ENCODE assay signal across 20 cellular contexts in the genomic region with DNA sequence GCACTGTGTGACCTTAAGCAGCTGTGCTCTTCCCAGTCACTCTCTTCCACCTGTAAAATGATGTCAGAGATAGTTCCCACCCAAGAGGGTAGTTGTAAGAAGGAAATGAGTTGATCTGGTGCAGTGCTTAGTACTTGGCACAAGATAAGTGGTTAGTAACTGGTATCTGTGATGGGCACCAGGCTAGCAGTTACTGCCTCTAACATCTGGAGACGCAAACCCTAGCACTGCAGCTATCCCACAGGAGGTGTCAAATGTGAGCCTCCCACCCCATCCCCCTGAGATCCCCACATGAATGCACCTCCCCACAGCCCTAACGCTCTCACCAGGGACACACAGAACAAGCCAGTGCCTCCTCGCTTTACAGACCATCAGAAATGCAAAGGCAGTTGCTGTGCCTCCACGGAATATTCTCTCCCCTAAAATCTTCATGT.
DNase-seq lines count a peak whose midpoint lies in the region; ATAC-seq, FAIRE-seq and TF ChIP-seq lines count a peak whose summit lies in the region.
"Had no signal": no experiment of that assay in that cellular context is flagged by ENCODE, and none has a peak within 500 bp of the region (broad histone marks: within the 10 kb centered on the region; RNA-seq: fewer than 3 reads in every experiment).

No MANE protein-coding gene starts in this region.

- CTCF ChIA-PET in mammary epithelial cell (lab: Charles Lee; ENCODE audit: low non-redundant PET), result no interaction called here

- FAIRE-seq in GM12891 (lab: Jason Lieb, UNC), result no peak

- no peak overlapping the region for H3K27ac Mint-ChIP-seq in neural progenitor cell
- no peak overlapping the region for H3K27ac Mint-ChIP-seq in activated T-helper 1 cell treated with anti-CD3 and anti-CD28 coated beads, Interleukin-12 subunit alpha, Interleukin-12 subunit beta, Interleukin-2, Interleukin-4 antibody, amounts not matched to agents 30 ng/mL and 10 ng/mL and 1 ng/mL, durations not matched to agents 14 hours and 24 hours and 36 hours
- H3K27ac Mint-ChIP-seq: activated T-helper 17 cell treated with anti-CD3 and anti-CD28 coated beads, Interleukin-2, amount 50 U/mL, for 72 hours; naive thymus-derived CD8-positive, alpha-beta T cell; progenitor cell of endocrine pancreas had no signal

- no peaks in the 10 kb centered on the region for H3K9me3 Mint-ChIP-seq in neural progenitor cell
- H3K9me3 Mint-ChIP-seq in activated T-helper 1 cell treated with anti-CD3 and anti-CD28 coated beads, Interleukin-12 subunit alpha, Interleukin-12 subunit beta, Interleukin-2, Interleukin-4 antibody, amounts not matched to agents 30 ng/mL and 10 ng/mL and 1 ng/mL, durations not matched to agents 14 hours and 24 hours and 36 hours, result no peaks in the 10 kb centered on the region
- H3K9me3 Mint-ChIP-seq: activated T-helper 17 cell treated with anti-CD3 and anti-CD28 coated beads, Interleukin-2, amount 50 U/mL, for 72 hours had no signal

- no peaks in the 10 kb centered on the region for H4K20me1 ChIP-seq in mammary epithelial cell (ENCODE audit: insufficient read depth, low read length)
- no peaks in the 10 kb centered on the region for H4K20me1 ChIP-seq in neural progenitor cell (ENCODE audit: low read depth)

- H3K4me3 ChIP-seq in mammary epithelial cell (replicated peaks in 1 of 3; ENCODE audit: insufficient read depth in 1 of 3, low read depth in 2 of 3, low read length in 3 of 3), result no peak overlapping the region
- no peak overlapping the region for H3K4me3 ChIP-seq in breast epithelium
- H3K4me3 ChIP-seq in ascending aorta, result no peak overlapping the region
- no peak overlapping the region for H3K4me3 ChIP-seq in neural progenitor cell
- H3K4me3 ChIP-seq: GM23248, lower lobe of right lung, smooth muscle cell had no signal

- H3K4me1 ChIP-seq in mammary epithelial cell (ENCODE audit: insufficient read depth, low read length) (peaks cover 22% of the 10 kb centered on the region), breast epithelium (no peaks in the 10 kb centered on the region), ascending aorta (peaks cover 18 to 62% of the 10 kb centered on the region in 2 donors), neural progenitor cell (peaks cover 23% of the 10 kb centered on the region)
- H3K4me1 ChIP-seq: lower lobe of right lung had no signal

- no peaks in the 10 kb centered on the region for H3K36me3 ChIP-seq in mammary epithelial cell (ENCODE audit: insufficient read depth, low read length)
- H3K36me3 ChIP-seq in breast epithelium, result no peaks in the 10 kb centered on the region
- H3K36me3 ChIP-seq in ascending aorta, result no peaks in the 10 kb centered on the region
- H3K36me3 ChIP-seq in neural progenitor cell, result no peaks in the 10 kb centered on the region
- H3K36me3 ChIP-seq: lower lobe of right lung had no signal

- no peak overlapping the region for H2AFZ ChIP-seq in mammary epithelial cell (ENCODE audit: low read depth, low read length)
- H2AFZ ChIP-seq in neural progenitor cell (replicated peaks), result peak overlapping the region; percentile 28

- H3K27ac ChIP-seq in mammary epithelial cell (ENCODE audit: insufficient read depth, low read depth, low read length) (no peak overlapping the region), breast epithelium (no peak overlapping the region), ascending aorta (peak overlapping the region; percentile 79 to 83), neural progenitor cell (no peak overlapping the region)
- H3K27ac ChIP-seq: 22Rv1, lower lobe of right lung had no signal

- H3K4me2 ChIP-seq in mammary epithelial cell (ENCODE audit: insufficient read depth, low read depth, low read length) (peak overlapping the region; percentile 17), neural progenitor cell (peak overlapping the region; percentile 21)
- H3K4me2 ChIP-seq: smooth muscle cell had no signal

- 97% methylated on average over 3 of the region's 4 CpGs for WGBS in mammary epithelial cell (ENCODE audit: low coverage, missing lambda C conversion rate)

- H3K79me2 ChIP-seq in mammary epithelial cell (ENCODE audit: insufficient read depth, low read length) (peaks cover 24% of the 10 kb centered on the region), neural progenitor cell (ENCODE audit: low read depth) (no peaks in the 10 kb centered on the region)

- H3K9ac ChIP-seq in mammary epithelial cell (ENCODE audit: insufficient read depth, low read length), result no peak overlapping the region
- H3K9ac ChIP-seq in neural progenitor cell, result no peak overlapping the region
- H3K9ac ChIP-seq: GM23248 had no signal

- TF ChIP-seq CTCF in mammary epithelial cell (conservative IDR thresholded peaks at IDR 0.05 in 1 of 2, IDR thresholded peaks at IDR 0.05 in 1 of 2; ENCODE audit: extremely low read depth in 1 of 2, insufficient read depth in 1 of 2, low read depth in 1 of 2, low read length in 2 of 2) (no peak), breast epithelium (IDR thresholded peaks at IDR 0.05) (no peak), ascending aorta (IDR thresholded peaks at IDR 0.05) (no peak), neural progenitor cell (IDR thresholded peaks at IDR 0.05) (no peak)

- H3K27me3 ChIP-seq in mammary epithelial cell (ENCODE audit: insufficient read depth, low read length), result no peaks in the 10 kb centered on the region
- no peaks in the 10 kb centered on the region for H3K27me3 ChIP-seq in breast epithelium
- H3K27me3 ChIP-seq in ascending aorta, result no peaks in the 10 kb centered on the region
- H3K27me3 ChIP-seq in neural progenitor cell, result no peaks in the 10 kb centered on the region

- BruUV-seq in mammary epithelial cell (replicated peaks; lab: Mats Ljungman, UMichigan), result no TSS peak

- peaks cover 18% of the 10 kb centered on the region for H3F3A ChIP-seq in neural progenitor cell (ENCODE audit: low read depth)

- ATAC-seq in HG02642 (IDR thresholded peaks at IDR 0.05; ENCODE audit: poor library complexity, unreplicated experiment) (no peak), GM21717 (IDR thresholded peaks at IDR 0.05; ENCODE audit: unreplicated experiment) (no peak)
- ATAC-seq: activated T-helper 17 cell treated with anti-CD3 and anti-CD28 coated beads, Interleukin-2, amount 50 U/mL, for 72 hours; lower lobe of right lung; naive thymus-derived CD8-positive, alpha-beta T cell had no signal

- H3K9me3 ChIP-seq in mammary epithelial cell (replicated peaks; ENCODE audit: insufficient read depth, low read length) (no peaks in the 10 kb centered on the region), breast epithelium (no peaks in the 10 kb centered on the region), ascending aorta (no peaks in the 10 kb centered on the region), neural progenitor cell (ENCODE audit: low read depth) (no peaks in the 10 kb centered on the region)
- H3K9me3 ChIP-seq: lower lobe of right lung had no signal

- peaks cover 7% of the 10 kb centered on the region for H3K27me3 Mint-ChIP-seq in neural progenitor cell (ENCODE audit: insufficient read depth, low read depth)
- peaks cover 4% of the 10 kb centered on the region for H3K27me3 Mint-ChIP-seq in activated T-helper 1 cell treated with anti-CD3 and anti-CD28 coated beads, Interleukin-12 subunit alpha, Interleukin-12 subunit beta, Interleukin-2, Interleukin-4 antibody, amounts not matched to agents 30 ng/mL and 10 ng/mL and 1 ng/mL, durations not matched to agents 14 hours and 24 hours and 36 hours (ENCODE audit: insufficient read depth)

- DNase-seq in mammary epithelial cell, result no peak
- DNase-seq in breast epithelium (ENCODE audit: low spot score in 2 of 2), result no peak
- DNase-seq in ascending aorta (ENCODE audit: low spot score in 2 of 2), result no peak
- DNase-seq in neural progenitor cell (ENCODE audit: low spot score), result no peak
- DNase-seq in activated T-helper 1 cell treated with anti-CD3 and anti-CD28 coated beads, Interleukin-12 subunit alpha, Interleukin-12 subunit beta, Interleukin-2, Interleukin-4 antibody, amounts not matched to agents 30 ng/mL and 10 ng/mL and 1 ng/mL, durations not matched to agents 14 hours and 24 hours and 36 hours (ENCODE audit: low spot score), result no peak
- no peak for DNase-seq in GM12891 (ENCODE audit: insufficient read length, low spot score)
- DNase-seq: DMS 273 treated with DMSO at 0.1 percent for 48 hours; lower lobe of right lung; naive thymus-derived CD8-positive, alpha-beta T cell; NCI-H1417 treated with DMSO at 0.1 percent for 48 hours; NCI-H2171; stimulated activated CD4-positive, alpha-beta T cell treated with anti-CD3 and anti-CD28 coated beads, Interleukin-4, amount 100 ng/mL, for 24 hours; substantia nigra had no signal

- dilution Hi-C loops in mammary epithelial cell (cut with HindIII; ENCODE audit: low sequenced_read_pairs), result no loop called here

- in situ Hi-C loops in mammary epithelial cell (cut with MboI; ENCODE audit: low sequenced_read_pairs in 2 of 2), result no loop called here

- peaks cover 7% of the 10 kb centered on the region for H3K4me1 Mint-ChIP-seq in neural progenitor cell
- H3K4me1 Mint-ChIP-seq in activated T-helper 1 cell treated with anti-CD3 and anti-CD28 coated beads, Interleukin-12 subunit alpha, Interleukin-12 subunit beta, Interleukin-2, Interleukin-4 antibody, amounts not matched to agents 30 ng/mL and 10 ng/mL and 1 ng/mL, durations not matched to agents 14 hours and 24 hours and 36 hours (ENCODE audit: low read depth), result no peaks in the 10 kb centered on the region
- H3K4me1 Mint-ChIP-seq: activated T-helper 17 cell treated with anti-CD3 and anti-CD28 coated beads, Interleukin-2, amount 50 U/mL, for 72 hours; naive thymus-derived CD8-positive, alpha-beta T cell had no signal

- H3K36me3 Mint-ChIP-seq in neural progenitor cell, result no peaks in the 10 kb centered on the region
- H3K36me3 Mint-ChIP-seq in activated T-helper 1 cell treated with anti-CD3 and anti-CD28 coated beads, Interleukin-12 subunit alpha, Interleukin-12 subunit beta, Interleukin-2, Interleukin-4 antibody, amounts not matched to agents 30 ng/mL and 10 ng/mL and 1 ng/mL, durations not matched to agents 14 hours and 24 hours and 36 hours (ENCODE audit: low read depth), result no peaks in the 10 kb centered on the region
- H3K36me3 Mint-ChIP-seq: naive thymus-derived CD8-positive, alpha-beta T cell had no signal

- TF ChIP-seq POLR2A in breast epithelium (IDR thresholded peaks at IDR 0.05) (no peak), GM12891 (IDR thresholded peaks at IDR 0.05; ENCODE audit: low read depth, low read length) (no peak)

- intact Hi-C loops in mammary epithelial cell (cut with micrococcal nuclease) (no loop called here), breast epithelium (cut with DNase I; ENCODE audit: low total_unique reads) (no loop called here), ascending aorta (cut with DNase I) (no loop called here)
- intact Hi-C loops in activated T-helper 1 cell treated with anti-CD3 and anti-CD28 coated beads, Interleukin-12 subunit alpha, Interleukin-12 subunit beta, Interleukin-2, Interleukin-4 antibody, amounts not matched to agents 30 ng/mL and 10 ng/mL and 1 ng/mL, durations not matched to agents 14 hours and 24 hours and 36 hours (cut with micrococcal nuclease), result no loop called here

- H3K4me3 Mint-ChIP-seq in neural progenitor cell, result no peak overlapping the region
- H3K4me3 Mint-ChIP-seq in activated T-helper 1 cell treated with anti-CD3 and anti-CD28 coated beads, Interleukin-12 subunit alpha, Interleukin-12 subunit beta, Interleukin-2, Interleukin-4 antibody, amounts not matched to agents 30 ng/mL and 10 ng/mL and 1 ng/mL, durations not matched to agents 14 hours and 24 hours and 36 hours, result no peak overlapping the region
- H3K4me3 Mint-ChIP-seq: activated T-helper 17 cell treated with anti-CD3 and anti-CD28 coated beads, Interleukin-2, amount 50 U/mL, for 72 hours; naive thymus-derived CD8-positive, alpha-beta T cell had no signal

Comparison
In these comparisons a context has a peak if more than half of its experiments do, and no peak if none do; other contexts are left out.
1. H3K27ac ChIP-seq: peak in ascending aorta (2 of 2); none in mammary epithelial cell (single experiment), breast epithelium (0 of 2) and neural progenitor cell (single experiment).